In the genomic region with DNA sequence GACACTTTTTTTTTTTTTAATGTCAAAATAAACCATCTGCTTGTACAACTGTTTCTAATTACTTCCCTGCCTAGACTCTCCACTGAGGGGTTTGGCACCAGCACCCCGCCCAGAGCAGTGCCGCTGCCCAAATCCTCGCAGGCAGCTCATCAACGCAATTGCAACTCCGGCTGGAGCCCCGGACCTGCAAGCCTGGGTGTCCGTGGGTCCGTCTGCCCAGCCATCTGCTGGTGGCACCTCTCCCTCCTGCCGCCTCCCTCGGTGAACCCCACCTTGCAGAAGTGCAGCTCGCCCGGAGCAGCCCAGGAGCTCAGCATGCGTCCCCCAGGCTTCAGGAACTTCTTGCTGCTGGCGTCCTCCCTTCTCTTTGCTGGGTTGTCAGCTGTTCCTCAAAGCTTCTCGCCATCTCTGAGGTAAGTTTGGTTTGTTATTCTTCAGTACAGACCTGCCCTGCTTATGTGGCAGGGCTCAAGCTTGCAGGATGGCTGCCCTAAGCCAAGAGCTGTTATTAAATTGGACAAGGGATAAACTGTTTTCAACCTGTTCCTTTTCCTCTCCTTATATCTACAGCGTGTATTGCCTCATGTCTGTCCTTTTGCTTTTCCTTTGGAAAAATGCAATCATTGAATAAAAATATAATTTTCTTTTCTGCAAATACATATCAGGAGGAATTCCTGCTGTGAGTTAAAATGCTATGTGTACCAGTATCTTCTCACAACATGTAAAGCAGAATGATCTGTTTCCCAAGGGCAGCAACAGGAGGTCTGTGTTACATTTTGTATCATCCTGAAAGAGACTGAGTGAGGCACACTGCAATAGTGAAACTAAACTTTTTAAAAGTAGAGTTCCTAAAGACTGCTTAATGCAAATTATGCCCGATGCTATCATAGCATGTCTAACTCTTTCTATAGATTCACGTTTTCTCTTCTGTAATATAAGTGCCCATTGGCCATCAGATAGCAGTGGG, we compare ENCODE assay signal across 1 cellular context.
TF ChIP-seq lines count a peak whose summit lies in the region.

A gene with protein sequence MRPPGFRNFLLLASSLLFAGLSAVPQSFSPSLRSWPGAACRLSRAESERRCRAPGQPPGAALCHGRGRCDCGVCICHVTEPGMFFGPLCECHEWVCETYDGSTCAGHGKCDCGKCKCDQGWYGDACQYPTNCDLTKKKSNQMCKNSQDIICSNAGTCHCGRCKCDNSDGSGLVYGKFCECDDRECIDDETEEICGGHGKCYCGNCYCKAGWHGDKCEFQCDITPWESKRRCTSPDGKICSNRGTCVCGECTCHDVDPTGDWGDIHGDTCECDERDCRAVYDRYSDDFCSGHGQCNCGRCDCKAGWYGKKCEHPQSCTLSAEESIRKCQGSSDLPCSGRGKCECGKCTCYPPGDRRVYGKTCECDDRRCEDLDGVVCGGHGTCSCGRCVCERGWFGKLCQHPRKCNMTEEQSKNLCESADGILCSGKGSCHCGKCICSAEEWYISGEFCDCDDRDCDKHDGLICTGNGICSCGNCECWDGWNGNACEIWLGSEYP (plus strand): TSS at position 157 of the 967 bp plus-strand sequence. CDS start 159 bp downstream, at position 316.

TF ChIP-seq in H1, 55 proteins besides CTCF, POLR2A, EP300 and RAD21:
- TF ChIP-seq, protein P1, sequence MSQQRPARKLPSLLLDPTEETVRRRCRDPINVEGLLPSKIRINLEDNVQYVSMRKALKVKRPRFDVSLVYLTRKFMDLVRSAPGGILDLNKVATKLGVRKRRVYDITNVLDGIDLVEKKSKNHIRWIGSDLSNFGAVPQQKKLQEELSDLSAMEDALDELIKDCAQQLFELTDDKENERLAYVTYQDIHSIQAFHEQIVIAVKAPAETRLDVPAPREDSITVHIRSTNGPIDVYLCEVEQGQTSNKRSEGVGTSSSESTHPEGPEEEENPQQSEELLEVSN (IDR thresholded peaks at IDR 0.05), result no peak
- no peak for TF ChIP-seq EZH2 (IDR thresholded peaks at IDR 0.05; ENCODE audit: low read depth, low read length, severe bottlenecking)
- no peak for TF ChIP-seq GTF2F1 (IDR thresholded peaks at IDR 0.05; ENCODE audit: borderline replicate concordance, low read depth, low read length)
- TF ChIP-seq, protein P2, sequence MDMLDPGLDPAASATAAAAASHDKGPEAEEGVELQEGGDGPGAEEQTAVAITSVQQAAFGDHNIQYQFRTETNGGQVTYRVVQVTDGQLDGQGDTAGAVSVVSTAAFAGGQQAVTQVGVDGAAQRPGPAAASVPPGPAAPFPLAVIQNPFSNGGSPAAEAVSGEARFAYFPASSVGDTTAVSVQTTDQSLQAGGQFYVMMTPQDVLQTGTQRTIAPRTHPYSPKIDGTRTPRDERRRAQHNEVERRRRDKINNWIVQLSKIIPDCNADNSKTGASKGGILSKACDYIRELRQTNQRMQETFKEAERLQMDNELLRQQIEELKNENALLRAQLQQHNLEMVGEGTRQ (IDR thresholded peaks at IDR 0.05; ENCODE audit: low read length), result no peak
- TF ChIP-seq CBX8 (IDR thresholded peaks at IDR 0.05; ENCODE audit: borderline replicate concordance, low read depth, low read length), result no peak
- TF ChIP-seq SIRT6 (IDR thresholded peaks at IDR 0.05; ENCODE audit: low read length), result no peak
- no peak for TF ChIP-seq KDM4A (IDR thresholded peaks at IDR 0.05; ENCODE audit: low read depth, low read length, severe bottlenecking)
- no peak for TF ChIP-seq JUND (IDR thresholded peaks at IDR 0.05; ENCODE audit: low read length)
- TF ChIP-seq CEBPB (IDR thresholded peaks at IDR 0.05; ENCODE audit: low read depth, low read length), result no peak
- no peak for TF ChIP-seq FOSL1 (IDR thresholded peaks at IDR 0.05; ENCODE audit: insufficient read depth, low read depth, low read length)
- TF ChIP-seq CTBP2 (IDR thresholded peaks at IDR 0.05; ENCODE audit: borderline replicate concordance, insufficient read depth, insufficient read length, low read length), result no peak
- no peak for TF ChIP-seq CHD1 (IDR thresholded peaks at IDR 0.05; ENCODE audit: low read depth, low read length)
- no peak for TF ChIP-seq CBX5 (IDR thresholded peaks at IDR 0.05; ENCODE audit: low read depth, low read length)
